1 cellular context compared by ENCODE assay signal in the genomic region with DNA sequence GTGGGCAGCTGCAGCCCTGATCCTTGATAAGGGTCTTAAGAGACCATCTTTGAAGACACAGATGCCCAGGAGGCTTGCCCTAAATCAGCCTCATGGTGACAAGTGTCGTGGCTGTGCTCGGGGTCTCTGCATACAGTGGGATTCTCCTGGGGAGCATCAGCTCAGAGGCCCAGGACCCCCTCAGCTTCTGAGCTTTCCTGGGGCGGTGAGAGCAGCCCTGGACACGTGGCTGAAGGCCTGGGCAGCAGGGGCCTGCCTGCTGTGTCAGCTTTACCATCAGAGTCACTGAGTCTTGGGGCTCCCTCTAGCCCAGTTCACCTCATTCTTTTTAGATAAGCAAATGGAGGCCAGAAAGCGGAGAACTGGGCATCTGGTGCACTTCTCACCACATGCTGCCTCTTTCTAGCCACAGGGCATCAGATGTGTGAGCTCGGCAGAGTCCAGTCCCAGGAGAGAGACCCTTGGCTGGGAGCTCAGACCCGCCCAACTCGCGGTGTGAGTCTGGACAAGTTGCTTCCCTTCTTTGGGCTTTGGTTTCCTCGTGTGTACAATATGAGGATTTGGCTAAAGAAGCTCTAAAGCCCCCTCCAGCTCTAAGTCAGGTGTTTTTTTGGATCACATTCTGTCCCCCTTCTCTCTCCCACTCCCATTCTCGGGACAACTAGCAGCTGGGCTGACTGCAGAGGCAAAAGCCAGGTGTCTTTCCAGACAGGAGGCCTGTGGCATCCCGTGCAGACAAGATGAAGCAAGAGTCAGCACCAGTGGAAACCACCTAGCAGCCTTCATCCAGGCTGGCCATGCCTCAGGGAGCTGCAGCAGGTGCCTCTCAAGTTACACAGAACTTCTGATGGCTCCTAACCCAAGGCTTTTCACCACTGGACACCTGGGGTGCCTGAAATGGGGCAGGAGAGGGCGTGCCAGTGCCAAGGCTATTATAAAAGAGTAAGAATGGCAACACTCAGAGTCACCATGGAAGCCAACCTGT.
TF ChIP-seq lines count a peak whose summit lies in the region.

No MANE protein-coding gene starts in this region.

TF ChIP-seq in HEK293, 187 proteins besides CTCF, POLR2A, EP300 and RAD21 (continued from another document):
- TF ChIP-seq ZNF362 (tag by site-specific recombination; IDR thresholded peaks at IDR 0.05) (no peak), WT1 (tag by site-specific recombination; IDR thresholded peaks at IDR 0.05) (no peak), GLIS2 (tag by site-specific recombination; IDR thresholded peaks at IDR 0.05) (no peak), ZBTB26 (tag by site-specific recombination; optimal IDR thresholded peaks at IDR 0.05) (no peak), ZNF202 (tag by site-specific recombination; IDR thresholded peaks at IDR 0.05; ENCODE audit: borderline replicate concordance) (no peak), ZNF114 (tag by site-specific recombination; IDR thresholded peaks at IDR 0.05) (no peak)
TF ChIP-seq in HEK293: peak in this region for 4.
